ENCODE assay signal across 3 cellular contexts in the genomic region with DNA sequence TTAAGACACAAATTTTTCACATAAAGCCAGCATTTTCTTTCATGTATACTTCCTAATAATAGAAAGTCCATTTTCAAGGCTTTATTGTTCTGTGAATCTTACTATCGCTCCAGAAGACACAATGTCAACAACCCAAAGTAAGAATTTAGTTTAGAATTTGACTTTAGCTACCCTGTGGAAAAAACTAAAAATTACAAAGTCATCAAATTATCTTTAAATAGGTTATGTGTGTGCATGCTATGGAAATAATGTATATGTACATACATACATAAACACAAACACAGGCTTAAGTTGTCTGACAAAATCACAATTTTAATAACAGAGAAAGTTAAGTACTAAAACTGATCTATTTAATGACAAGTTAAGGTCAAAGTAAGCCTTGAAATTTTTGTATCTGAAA.
TF ChIP-seq lines count a peak whose summit lies in the region.

No MANE protein-coding gene starts in this region.

TF ChIP-seq in HepG2, 621 proteins besides CTCF, POLR2A, EP300 and RAD21:
- TF ChIP-seq SIX1 (CRISPR knock-in tag; IDR thresholded peaks at IDR 0.05; ENCODE audit: borderline replicate concordance) (no peak), MAFF (IDR thresholded peaks at IDR 0.05; ENCODE audit: low read depth, low read length) (peak; percentile 54; the same call in 1 of the 2 replicates), MAFK (conservative IDR thresholded peaks at IDR 0.05 in 1 of 2, IDR thresholded peaks at IDR 0.05 in 1 of 2; ENCODE audit: low read length in 2 of 2) (peak; percentile 64 to 75; a peak in 3 of 4 replicates)

TF ChIP-seq in IMR-90, 13 proteins besides CTCF, POLR2A, EP300 and RAD21:
- TF ChIP-seq MXI1 (IDR thresholded peaks at IDR 0.05; ENCODE audit: borderline replicate concordance, low read depth, low read length) (no peak), CEBPB (IDR thresholded peaks at IDR 0.05; ENCODE audit: low read depth, low read length) (no peak), RCOR1 (IDR thresholded peaks at IDR 0.05; ENCODE audit: insufficient replicate concordance, low read length) (no peak), FOS (IDR thresholded peaks at IDR 0.05; ENCODE audit: low read depth, low read length) (no peak), MAFK (IDR thresholded peaks at IDR 0.05; ENCODE audit: low read depth, low read length) (peak; percentile 48), BHLHE40 (IDR thresholded peaks at IDR 0.05; ENCODE audit: low read depth, low read length) (no peak), SMC3 (IDR thresholded peaks at IDR 0.05; ENCODE audit: low read depth, low read length) (no peak), RFX5 (IDR thresholded peaks at IDR 0.05; ENCODE audit: low read depth, low read length) (no peak)
- TF ChIP-seq, protein P1, sequence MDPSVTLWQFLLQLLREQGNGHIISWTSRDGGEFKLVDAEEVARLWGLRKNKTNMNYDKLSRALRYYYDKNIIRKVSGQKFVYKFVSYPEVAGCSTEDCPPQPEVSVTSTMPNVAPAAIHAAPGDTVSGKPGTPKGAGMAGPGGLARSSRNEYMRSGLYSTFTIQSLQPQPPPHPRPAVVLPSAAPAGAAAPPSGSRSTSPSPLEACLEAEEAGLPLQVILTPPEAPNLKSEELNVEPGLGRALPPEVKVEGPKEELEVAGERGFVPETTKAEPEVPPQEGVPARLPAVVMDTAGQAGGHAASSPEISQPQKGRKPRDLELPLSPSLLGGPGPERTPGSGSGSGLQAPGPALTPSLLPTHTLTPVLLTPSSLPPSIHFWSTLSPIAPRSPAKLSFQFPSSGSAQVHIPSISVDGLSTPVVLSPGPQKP (IDR thresholded peaks at IDR 0.05; ENCODE audit: borderline replicate concordance, low read depth, low read length) = no peak

TF ChIP-seq in K562, 482 proteins besides CTCF, POLR2A, EP300 and RAD21:
- TF ChIP-seq, protein P2, sequence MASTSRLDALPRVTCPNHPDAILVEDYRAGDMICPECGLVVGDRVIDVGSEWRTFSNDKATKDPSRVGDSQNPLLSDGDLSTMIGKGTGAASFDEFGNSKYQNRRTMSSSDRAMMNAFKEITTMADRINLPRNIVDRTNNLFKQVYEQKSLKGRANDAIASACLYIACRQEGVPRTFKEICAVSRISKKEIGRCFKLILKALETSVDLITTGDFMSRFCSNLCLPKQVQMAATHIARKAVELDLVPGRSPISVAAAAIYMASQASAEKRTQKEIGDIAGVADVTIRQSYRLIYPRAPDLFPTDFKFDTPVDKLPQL (IDR thresholded peaks at IDR 0.05; ENCODE audit: extremely low read depth, insufficient read length) = no peak
- TF ChIP-seq ELK3 (CRISPR knock-in tag; IDR thresholded peaks at IDR 0.05) (no peak), C11orf30 (IDR thresholded peaks at IDR 0.05; ENCODE audit: low read depth) (peak; percentile 70), ZNF316 (IDR thresholded peaks at IDR 0.05) (peak; percentile 86), MAFG (tag; conservative IDR thresholded peaks at IDR 0.05) (peak; percentile 50), MYC (IDR thresholded peaks at IDR 0.05; ENCODE audit: low read depth, low read length) (no peak), MYC (CRISPR knock-in tag; IDR thresholded peaks at IDR 0.05; ENCODE audit: borderline replicate concordance, low read depth) (no peak), SMARCA5 (IDR thresholded peaks at IDR 0.05) (no peak), ZBTB49 (CRISPR knock-in tag; IDR thresholded peaks at IDR 0.05; ENCODE audit: borderline replicate concordance) (no peak)
TF ChIP-seq in K562: peak in this region for 3.
